In the genomic region with DNA sequence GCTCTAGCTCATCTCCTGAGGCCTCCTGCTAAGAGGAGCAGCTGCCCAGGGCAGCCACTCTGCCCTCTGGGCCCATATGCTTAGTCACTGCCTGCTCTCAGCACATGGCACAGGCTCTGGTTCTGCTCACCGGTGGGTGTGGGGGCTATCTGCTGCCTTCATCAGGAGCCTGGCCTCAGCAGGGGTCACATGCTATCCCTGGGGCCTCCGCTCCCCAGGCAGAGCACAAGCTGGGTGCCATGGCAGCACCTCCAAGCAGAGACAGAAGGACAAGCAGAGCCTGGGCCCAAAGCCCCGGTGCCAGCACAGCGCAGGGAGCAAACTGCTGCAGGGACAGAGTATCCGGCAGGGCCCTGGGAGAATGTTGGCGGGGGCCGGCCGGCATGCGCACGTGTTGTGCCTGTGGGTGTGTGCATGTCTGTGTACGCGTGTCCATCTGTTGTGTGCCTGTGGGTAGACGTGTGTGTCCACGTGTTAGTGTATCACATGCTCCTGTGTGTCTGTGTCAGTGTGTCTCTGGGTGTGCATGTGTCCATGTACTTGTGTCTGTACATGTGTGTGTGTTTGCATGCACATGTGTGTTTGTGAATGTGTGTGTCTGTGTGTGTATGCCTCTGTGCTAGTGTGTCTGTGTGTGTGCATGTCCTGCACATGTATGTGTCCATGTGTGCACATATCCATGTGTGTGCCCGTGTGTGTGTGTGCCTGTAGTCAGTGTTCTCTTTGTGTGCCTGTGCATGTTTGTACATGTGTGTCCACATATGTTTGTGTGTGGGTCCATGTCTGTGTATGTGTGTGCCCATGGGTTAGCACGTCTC, we compare ENCODE assay signal across 13 cellular contexts.
DNase-seq lines count a peak whose midpoint lies in the region; ATAC-seq and TF ChIP-seq lines count a peak whose summit lies in the region.
"Had no signal": no experiment of that assay in that cellular context is flagged by ENCODE, and none has a peak within 500 bp of the region (broad histone marks: within the 10 kb centered on the region; RNA-seq: fewer than 3 reads in every experiment).

No MANE protein-coding gene starts in this region.

- H3K27me3 Mint-ChIP-seq in type B pancreatic cell: no peaks in the 10 kb centered on the region

- no peak overlapping the region for H3K27ac Mint-ChIP-seq in type B pancreatic cell

- H3K36me3 ChIP-seq in left ventricle myocardium inferior: no peaks in the 10 kb centered on the region

- peaks cover 10% of the 10 kb centered on the region for H3K27me3 ChIP-seq in left ventricle myocardium inferior (ENCODE audit: low read depth)

- ATAC-seq in Right ventricle myocardium inferior: no peak

- H3K4me3 Mint-ChIP-seq in type B pancreatic cell: no peak overlapping the region

- peaks cover 5% of the 10 kb centered on the region for H3K36me3 Mint-ChIP-seq in type B pancreatic cell

- no peaks in the 10 kb centered on the region for H3K4me1 Mint-ChIP-seq in type B pancreatic cell (ENCODE audit: unreplicated experiment)

- TF ChIP-seq CTCF in left ventricle myocardium inferior (IDR thresholded peaks at IDR 0.05; ENCODE audit: borderline replicate concordance): no peak
- no peak for TF ChIP-seq CTCF in type B pancreatic cell (conservative IDR thresholded peaks at IDR 0.05)

- peaks cover 10% of the 10 kb centered on the region for H3K9me3 Mint-ChIP-seq in type B pancreatic cell

- no peak overlapping the region for H3K27ac ChIP-seq in left ventricle myocardium inferior (replicated peaks)

- H3K4me1 ChIP-seq in left ventricle myocardium inferior: no peaks in the 10 kb centered on the region

- H3K4me3 ChIP-seq in left ventricle myocardium inferior: no peak overlapping the region

- intact Hi-C loops in Right ventricle myocardium inferior (cut with DNase I) (no loop called here), left ventricle myocardium inferior (cut with micrococcal nuclease) (no loop called here), cardiac septum (cut with DNase I) (no loop called here)

- H3K9me3 ChIP-seq in left ventricle myocardium inferior (replicated peaks): peaks cover 4% of the 10 kb centered on the region

- peak; percentile 56 for DNase-seq in Right ventricle myocardium inferior (ENCODE audit: missing footprints)
- no peak for DNase-seq in left ventricle myocardium inferior
- DNase-seq in NCI-H1694 treated with DMSO at 0.1 percent for 48 hours (lab: John Stamatoyannopoulos, UW): peak; percentile 99
- DNase-seq in cardiac septum (ENCODE audit: low spot score): peak; percentile 54
- peak; percentile 66 for DNase-seq in type B pancreatic cell (ENCODE audit: extremely low spot score, unreplicated experiment)
- no peak for DNase-seq in NCI-H1436 treated with DMSO at 0.1 percent for 48 hours (lab: John Stamatoyannopoulos, UW)
- no peak for DNase-seq in NCI-H82 treated with DMSO at 0.1 percent for 48 hours (lab: John Stamatoyannopoulos, UW; ENCODE audit: unreplicated experiment)
- no peak for DNase-seq in medulla oblongata (ENCODE audit: extremely low spot score)
- DNase-seq: activated CD4-positive, alpha-beta T cell treated with anti-CD3 and anti-CD28 coated beads for 4 hours; cortex of kidney; NCI-H1436; NK-92 treated with Interleukin-12 subunit alpha and Interleukin-12 subunit beta, amount 100 ng/mL, for 24 hours; stimulated activated CD4-positive, alpha-beta T cell treated with anti-CD3 and anti-CD28 coated beads, Interleukin-15, amount 100 ng/mL, for 24 hours had no signal

Comparison
In these comparisons a context has a peak if more than half of its experiments do, and no peak if none do; other contexts are left out.
1. DNase-seq: peak in Right ventricle myocardium inferior (single experiment), NCI-H1694 treated with DMSO at 0.1 percent for 48 hours (single experiment), cardiac septum (single experiment) and type B pancreatic cell (single experiment); none in left ventricle myocardium inferior (single experiment), NCI-H1436 treated with DMSO at 0.1 percent for 48 hours (single experiment), NCI-H82 treated with DMSO at 0.1 percent for 48 hours (single experiment) and medulla oblongata (single experiment).